14 cellular contexts compared by ENCODE assay signal in genomic region chr12:2378835-2379330, GRCh38.
DNase-seq lines count a peak whose midpoint lies in the region; ATAC-seq, FAIRE-seq and TF ChIP-seq lines count a peak whose summit lies in the region.
"Had no signal": no experiment of that assay in that cellular context is flagged by ENCODE, and none has a peak within 500 bp of the region (broad histone marks: within the 10 kb centered on the region; RNA-seq: fewer than 3 reads in every experiment).

No MANE protein-coding gene starts in this region.

- H3K27ac ChIP-seq in GM12878 (ENCODE audit: control insufficient read depth, insufficient read depth), result peak overlapping the region; percentile 54; the same call in 1 of the 2 replicates
- H3K27ac ChIP-seq in uterus, result peak overlapping the region; percentile 53 to 59
- H3K27ac ChIP-seq: testis had no signal

- peak; percentile 18 for FAIRE-seq in GM12878 (lab: Jason Lieb, UNC)
- FAIRE-seq: H54, keratinocyte had no signal

- RAD21 ChIA-PET in GM12878 (lab: Charles Lee; ENCODE audit: unreplicated experiment), result no interaction called here

- ATAC-seq in Right ventricle myocardium superior (ENCODE audit: poor library complexity) (peak; percentile 47), left cardiac atrium (no peak), HG02610 (IDR thresholded peaks at IDR 0.05; ENCODE audit: unreplicated experiment) (peak; percentile 48), GM12878 (peak; percentile 87), GM19455 (IDR thresholded peaks at IDR 0.05; ENCODE audit: unreplicated experiment) (no peak)

- TF ChIP-seq EP300 in GM12878 (IDR thresholded peaks at IDR 0.05; ENCODE audit: borderline replicate concordance in 1 of 2, control insufficient read depth in 1 of 2, low read depth in 2 of 2, low read length in 2 of 2), result peak; percentile 93

- no peak for DNase-seq in Right ventricle myocardium superior
- DNase-seq in left cardiac atrium, result no peak
- peak; percentile 72 for DNase-seq in GM12878 (ENCODE audit: low read depth, low spot score)
- no peak for DNase-seq in uterus
- no peak for DNase-seq in erythroblast (lab: John Stamatoyannopoulos, UW)
- DNase-seq in DMS114 treated with DMSO at 0.1 percent for 48 hours (lab: John Stamatoyannopoulos, UW; ENCODE audit: unreplicated experiment), result no peak
- DNase-seq: activated T-cell treated with anti-CD3 and anti-CD28 coated beads, Interleukin-2, amount 50 U/mL, for 24 hours; NCI-H345; stimulated activated CD4-positive, alpha-beta T cell treated with anti-CD3 and anti-CD28 coated beads, Interleukin-15, amount 100 ng/mL, for 24 hours; testis had no signal

- TF ChIP-seq RAD21 in GM12878 (IDR thresholded peaks at IDR 0.05; ENCODE audit: insufficient read depth, low read depth, low read length), result no peak

- H3K4me1 ChIP-seq in GM12878 (ENCODE audit: control insufficient read depth, insufficient read depth, low read length) (peaks cover 55% of the 10 kb centered on the region), uterus (peaks cover 0 to 3% of the 10 kb centered on the region in 2 donors)
- H3K4me1 ChIP-seq: testis had no signal

- POLR2A ChIA-PET in GM12878 (lab: Charles Lee), result no interaction called here

- SMC1A ChIA-PET in GM12878 (lab: Charles Lee; ENCODE audit: uncharacterized antibody, unreplicated experiment), result interaction anchor here (1.1 kb wide), 1 partner anchor 9 kb away, joined by 3 read pairs; no protein-coding TSS in a partner anchor

- no peak overlapping the region for H3K4me3 ChIP-seq in GM12878
- H3K4me3 ChIP-seq in uterus, result no peak overlapping the region
- H3K4me3 ChIP-seq: testis had no signal

- TF ChIP-seq POLR2A in GM12878 (IDR thresholded peaks at IDR 0.05; ENCODE audit: low read depth, low read length) (no peak), uterus (IDR thresholded peaks at IDR 0.05) (no peak), erythroblast (IDR thresholded peaks at IDR 0.05; ENCODE audit: low read length) (no peak)

- CTCF ChIA-PET in GM12878 (lab: Yijun Ruan, JAX), result interaction anchor here (1.0 kb wide), 2 partner anchors 17 to 90 kb away, joined by 3 to 4 read pairs; no protein-coding TSS in a partner anchor

- H3K36me3 ChIP-seq in GM12878 (ENCODE audit: control insufficient read depth in 2 of 2, insufficient read depth in 2 of 2, low read length in 1 of 2) (no peaks in the 10 kb centered on the region), uterus (no peaks in the 10 kb centered on the region)

- no TSS peak for BruUV-seq in GM12878 (replicated peaks; lab: Mats Ljungman, UMichigan)

- peak overlapping the region; percentile 74 for H3K4me2 ChIP-seq in GM12878 (ENCODE audit: control insufficient read depth, insufficient read depth)

- WGBS in GM12878 (ENCODE audit: insufficient coverage, insufficient replicate concordance, low lambda C conversion rate, missing lambda C conversion rate), result 10% methylated on average over 7 of the region's 7 CpGs

- TF ChIP-seq CTCF in GM12878 (IDR thresholded peaks at IDR 0.05 in 2 of 3, conservative IDR thresholded peaks at IDR 0.05 in 1 of 3; ENCODE audit: control insufficient read depth in 2 of 3, extremely low read depth in 1 of 3, insufficient read depth in 1 of 3, low read depth in 3 of 3, low read length in 3 of 3), result no peak
- no peak for TF ChIP-seq CTCF in uterus (IDR thresholded peaks at IDR 0.05)

- intact Hi-C loops in Right ventricle myocardium superior (cut with DNase I) (no loop called here), left cardiac atrium (cut with DNase I) (no loop called here), GM12878 (cut with micrococcal nuclease; ENCODE audit: unreplicated experiment) (no loop called here), uterus (cut with DNase I; ENCODE audit: low total_unique reads) (no loop called here)

- H3K9me3 ChIP-seq in GM12878 (replicated peaks; ENCODE audit: control insufficient read depth, insufficient read depth, low read length) (no peaks in the 10 kb centered on the region; the same call in 2 of the 3 replicates), uterus (no peaks in the 10 kb centered on the region)
- H3K9me3 ChIP-seq: testis had no signal

- no peaks in the 10 kb centered on the region; a peak in 1 of 4 replicates for H3K27me3 ChIP-seq in GM12878 (replicated peaks in 1 of 2; ENCODE audit: control insufficient read depth in 2 of 2, insufficient read depth in 2 of 2, low read length in 1 of 2)
- H3K27me3 ChIP-seq in uterus, result no peaks in the 10 kb centered on the region
- H3K27me3 ChIP-seq: testis had no signal

- in situ Hi-C loops in GM12878 (cut with MboI), result no loop called here

- no peak overlapping the region for H3K9ac ChIP-seq in GM12878 (ENCODE audit: control insufficient read depth, insufficient read depth, low read length)

- H4K20me1 ChIP-seq in GM12878 (ENCODE audit: control insufficient read depth, insufficient read depth), result no peaks in the 10 kb centered on the region

- H3K79me2 ChIP-seq in GM12878 (ENCODE audit: control insufficient read depth, insufficient read depth, low read length), result no peaks in the 10 kb centered on the region

- no peak overlapping the region for H2AFZ ChIP-seq in GM12878 (ENCODE audit: control insufficient read depth, low read depth, low read length)

TF ChIP-seq in GM12878, 131 proteins besides CTCF, POLR2A, EP300 and RAD21 (continues in another document):
- TF ChIP-seq, protein P1, sequence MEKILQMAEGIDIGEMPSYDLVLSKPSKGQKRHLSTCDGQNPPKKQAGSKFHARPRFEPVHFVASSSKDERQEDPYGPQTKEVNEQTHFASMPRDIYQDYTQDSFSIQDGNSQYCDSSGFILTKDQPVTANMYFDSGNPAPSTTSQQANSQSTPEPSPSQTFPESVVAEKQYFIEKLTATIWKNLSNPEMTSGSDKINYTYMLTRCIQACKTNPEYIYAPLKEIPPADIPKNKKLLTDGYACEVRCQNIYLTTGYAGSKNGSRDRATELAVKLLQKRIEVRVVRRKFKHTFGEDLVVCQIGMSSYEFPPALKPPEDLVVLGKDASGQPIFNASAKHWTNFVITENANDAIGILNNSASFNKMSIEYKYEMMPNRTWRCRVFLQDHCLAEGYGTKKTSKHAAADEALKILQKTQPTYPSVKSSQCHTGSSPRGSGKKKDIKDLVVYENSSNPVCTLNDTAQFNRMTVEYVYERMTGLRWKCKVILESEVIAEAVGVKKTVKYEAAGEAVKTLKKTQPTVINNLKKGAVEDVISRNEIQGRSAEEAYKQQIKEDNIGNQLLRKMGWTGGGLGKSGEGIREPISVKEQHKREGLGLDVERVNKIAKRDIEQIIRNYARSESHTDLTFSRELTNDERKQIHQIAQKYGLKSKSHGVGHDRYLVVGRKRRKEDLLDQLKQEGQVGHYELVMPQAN (conservative IDR thresholded peaks at IDR 0.05), result no peak
- no peak for TF ChIP-seq WRNIP1 (IDR thresholded peaks at IDR 0.05; ENCODE audit: borderline replicate concordance, low read depth, low read length)
- TF ChIP-seq, protein P2, sequence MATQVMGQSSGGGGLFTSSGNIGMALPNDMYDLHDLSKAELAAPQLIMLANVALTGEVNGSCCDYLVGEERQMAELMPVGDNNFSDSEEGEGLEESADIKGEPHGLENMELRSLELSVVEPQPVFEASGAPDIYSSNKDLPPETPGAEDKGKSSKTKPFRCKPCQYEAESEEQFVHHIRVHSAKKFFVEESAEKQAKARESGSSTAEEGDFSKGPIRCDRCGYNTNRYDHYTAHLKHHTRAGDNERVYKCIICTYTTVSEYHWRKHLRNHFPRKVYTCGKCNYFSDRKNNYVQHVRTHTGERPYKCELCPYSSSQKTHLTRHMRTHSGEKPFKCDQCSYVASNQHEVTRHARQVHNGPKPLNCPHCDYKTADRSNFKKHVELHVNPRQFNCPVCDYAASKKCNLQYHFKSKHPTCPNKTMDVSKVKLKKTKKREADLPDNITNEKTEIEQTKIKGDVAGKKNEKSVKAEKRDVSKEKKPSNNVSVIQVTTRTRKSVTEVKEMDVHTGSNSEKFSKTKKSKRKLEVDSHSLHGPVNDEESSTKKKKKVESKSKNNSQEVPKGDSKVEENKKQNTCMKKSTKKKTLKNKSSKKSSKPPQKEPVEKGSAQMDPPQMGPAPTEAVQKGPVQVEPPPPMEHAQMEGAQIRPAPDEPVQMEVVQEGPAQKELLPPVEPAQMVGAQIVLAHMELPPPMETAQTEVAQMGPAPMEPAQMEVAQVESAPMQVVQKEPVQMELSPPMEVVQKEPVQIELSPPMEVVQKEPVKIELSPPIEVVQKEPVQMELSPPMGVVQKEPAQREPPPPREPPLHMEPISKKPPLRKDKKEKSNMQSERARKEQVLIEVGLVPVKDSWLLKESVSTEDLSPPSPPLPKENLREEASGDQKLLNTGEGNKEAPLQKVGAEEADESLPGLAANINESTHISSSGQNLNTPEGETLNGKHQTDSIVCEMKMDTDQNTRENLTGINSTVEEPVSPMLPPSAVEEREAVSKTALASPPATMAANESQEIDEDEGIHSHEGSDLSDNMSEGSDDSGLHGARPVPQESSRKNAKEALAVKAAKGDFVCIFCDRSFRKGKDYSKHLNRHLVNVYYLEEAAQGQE (IDR thresholded peaks at IDR 0.05; ENCODE audit: low read depth, low read length), result no peak
- no peak for TF ChIP-seq PAX8 (IDR thresholded peaks at IDR 0.05)
- TF ChIP-seq BMI1 (IDR thresholded peaks at IDR 0.05; ENCODE audit: borderline replicate concordance), result peak; percentile 78
- TF ChIP-seq, protein P3, sequence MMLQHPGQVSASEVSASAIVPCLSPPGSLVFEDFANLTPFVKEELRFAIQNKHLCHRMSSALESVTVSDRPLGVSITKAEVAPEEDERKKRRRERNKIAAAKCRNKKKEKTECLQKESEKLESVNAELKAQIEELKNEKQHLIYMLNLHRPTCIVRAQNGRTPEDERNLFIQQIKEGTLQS (IDR thresholded peaks at IDR 0.05; ENCODE audit: borderline replicate concordance, extremely low read depth, low read depth, low read length), result no peak
- TF ChIP-seq BRCA1 (IDR thresholded peaks at IDR 0.05; ENCODE audit: low read depth, low read length), result no peak
- TF ChIP-seq, protein P4, sequence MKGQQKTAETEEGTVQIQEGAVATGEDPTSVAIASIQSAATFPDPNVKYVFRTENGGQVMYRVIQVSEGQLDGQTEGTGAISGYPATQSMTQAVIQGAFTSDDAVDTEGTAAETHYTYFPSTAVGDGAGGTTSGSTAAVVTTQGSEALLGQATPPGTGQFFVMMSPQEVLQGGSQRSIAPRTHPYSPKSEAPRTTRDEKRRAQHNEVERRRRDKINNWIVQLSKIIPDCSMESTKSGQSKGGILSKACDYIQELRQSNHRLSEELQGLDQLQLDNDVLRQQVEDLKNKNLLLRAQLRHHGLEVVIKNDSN (IDR thresholded peaks at IDR 0.05; ENCODE audit: borderline replicate concordance, extremely low read length, insufficient read depth, low read depth, low read length), result no peak
- peak; percentile 51 for TF ChIP-seq BCL11A (IDR thresholded peaks at IDR 0.05; ENCODE audit: low read depth, low read length)
- TF ChIP-seq IKZF1 (conservative IDR thresholded peaks at IDR 0.05), result peak; percentile 96
- no peak for TF ChIP-seq CEBPB (IDR thresholded peaks at IDR 0.05; ENCODE audit: borderline replicate concordance in 1 of 2, low read depth in 2 of 2, low read length in 2 of 2)
- no peak for TF ChIP-seq RBBP5 (conservative IDR thresholded peaks at IDR 0.05)
- TF ChIP-seq POU2F2 (IDR thresholded peaks at IDR 0.05; ENCODE audit: borderline replicate concordance, low read depth, low read length), result no peak
- TF ChIP-seq ZZZ3 (IDR thresholded peaks at IDR 0.05; ENCODE audit: control insufficient read depth, insufficient read length, low read depth), result no peak

Comparison
In these comparisons a context has a peak if more than half of its experiments do, and no peak if none do; other contexts are left out.
1. ATAC-seq: peak in Right ventricle myocardium superior (single experiment), HG02610 (single experiment) and GM12878 (single experiment); none in left cardiac atrium (0 of 2) and GM19455 (single experiment).